ENCODE assay signal across 12 cellular contexts in genomic region chr16:49546059-49546458, GRCh38.
A peak's percentile ranks its signal among the peaks of the same experiment; 100 is the strongest.
DNase-seq lines count a peak whose midpoint lies in the region; ATAC-seq and TF ChIP-seq lines count a peak whose summit lies in the region.
"Had no signal": no experiment of that assay in that cellular context is flagged by ENCODE, and none has a peak within 500 bp of the region (broad histone marks: within the 10 kb centered on the region; RNA-seq: fewer than 3 reads in every experiment).

No MANE protein-coding gene starts in this region.

- intact Hi-C loops in Right ventricle myocardium superior (cut with DNase I) = no loop called here
- intact Hi-C loops in left ventricle myocardium superior (cut with micrococcal nuclease) = no loop called here

- H2AFZ ChIP-seq in osteoblast (ENCODE audit: low read length) = no peak overlapping the region
- H2AFZ ChIP-seq: GM23248 had no signal

- DNase-seq in Right ventricle myocardium superior = no peak
- no peak for DNase-seq in left ventricle myocardium superior
- DNase-seq in fibroblast of gingiva (ENCODE audit: low read depth) = peak; percentile 16
- DNase-seq in osteoblast (ENCODE audit: insufficient read length, low spot score, missing footprints) = peak; percentile 0
- no peak for DNase-seq in NOMO-1 treated with dmso at 0.1 percent for 144 hours (lab: John Stamatoyannopoulos, UW; ENCODE audit: unreplicated experiment)
- DNase-seq in activated T-cell treated with anti-CD3 and anti-CD28 coated beads for 4 hours = no peak
- DNase-seq: ACHN; CD4-positive, CD25-positive, alpha-beta regulatory T cell; GM23248 had no signal

- H3K79me2 ChIP-seq in osteoblast (ENCODE audit: insufficient read depth, low read length) = no peaks in the 10 kb centered on the region

- H4K20me1 ChIP-seq in osteoblast (ENCODE audit: insufficient read depth, low read length) = peaks cover 6% of the 10 kb centered on the region

- TF ChIP-seq CTCF in osteoblast (IDR thresholded peaks at IDR 0.05; ENCODE audit: extremely low read depth, low read depth, low read length) = no peak

- H3K9me3 ChIP-seq in osteoblast (ENCODE audit: low read depth, low read length) = no peaks in the 10 kb centered on the region

- ATAC-seq in Right ventricle myocardium superior (ENCODE audit: poor library complexity) (peak; percentile 45), left ventricle myocardium superior (no peak), GM19467 (IDR thresholded peaks at IDR 0.05; ENCODE audit: unreplicated experiment) (no peak)
- ATAC-seq: HCT116 had no signal

- H3K4me3 ChIP-seq in osteoblast (ENCODE audit: insufficient read depth, low read length) = no peak overlapping the region
- H3K4me3 ChIP-seq: BLaER1 treated with 17β-estradiol and CSF1 and Interleukin-3, amounts not matched to agents 10 nM and 100 nM; GM23248 had no signal

- no peaks in the 10 kb centered on the region for H3K27me3 ChIP-seq in osteoblast (ENCODE audit: insufficient read depth, low read length)
- H3K27me3 ChIP-seq: BLaER1 treated with 17β-estradiol and CSF1 and Interleukin-3, amounts not matched to agents 10 nM and 100 nM had no signal

- H3K36me3 ChIP-seq in osteoblast (ENCODE audit: insufficient read depth, low read length) = no peaks in the 10 kb centered on the region

- no peak overlapping the region for H3K27ac ChIP-seq in osteoblast (ENCODE audit: low read depth, low read length)
- H3K27ac ChIP-seq: BLaER1 treated with 17β-estradiol and CSF1 and Interleukin-3, amounts not matched to agents 10 nM and 100 nM; GM23248 had no signal

- H3K4me2 ChIP-seq in osteoblast (ENCODE audit: insufficient read depth, low read length) = no peak overlapping the region
- H3K4me2 ChIP-seq: BLaER1 treated with 17β-estradiol and CSF1 and Interleukin-3, amounts not matched to agents 10 nM and 100 nM had no signal

- no peaks in the 10 kb centered on the region for H3K4me1 ChIP-seq in osteoblast (ENCODE audit: insufficient read depth, low read length)

Comparison
In these comparisons a context has a peak if more than half of its experiments do, and no peak if none do; other contexts are left out.
1. DNase-seq: peak in fibroblast of gingiva (single experiment) and osteoblast (single experiment); none in Right ventricle myocardium superior (single experiment), left ventricle myocardium superior (single experiment), NOMO-1 treated with dmso at 0.1 percent for 144 hours (single experiment) and activated T-cell treated with anti-CD3 and anti-CD28 coated beads for 4 hours (single experiment).